In genomic region chr4:77075869-77076801, GRCh38 we compare ENCODE assay signal across 1 cellular context.
TF ChIP-seq lines count a peak whose summit lies in the region.

Gene CCNI, minus strand, starts transcription at chr4:77075989. Its CDS starts 9,627 bp downstream, at chr4:77066362.

TF ChIP-seq in K562, 482 proteins besides CTCF, POLR2A, EP300 and RAD21 (continued from another document and continues in another):
- no peak for TF ChIP-seq SRSF1 (IDR thresholded peaks at IDR 0.05; ENCODE audit: low read depth, low read length)
- peak in 1 of 3 experiments; percentile 13 for TF ChIP-seq YY1 (IDR thresholded peaks at IDR 0.05; ENCODE audit: borderline replicate concordance in 1 of 3, control insufficient read depth in 1 of 3, extremely low read depth in 1 of 3, insufficient read depth in 3 of 3, insufficient read length in 1 of 3, insufficient replicate concordance in 2 of 3, low read depth in 1 of 3, low read length in 2 of 3)
- peak; percentile 88 for TF ChIP-seq DIDO1 (tag; IDR thresholded peaks at IDR 0.05; ENCODE audit: low read depth)
- TF ChIP-seq CCNT2 (IDR thresholded peaks at IDR 0.05; ENCODE audit: borderline replicate concordance, extremely low read depth, insufficient read length, low read depth, low read length) = peak; percentile 70
- TF ChIP-seq EGR1 (conservative IDR thresholded peaks at IDR 0.05) = peak; percentile 100
- TF ChIP-seq U2AF1 (optimal IDR thresholded peaks at IDR 0.05; ENCODE audit: low read depth, low read length) = no peak
- TF ChIP-seq ZNF165 (CRISPR knock-in tag; IDR thresholded peaks at IDR 0.05; ENCODE audit: borderline replicate concordance) = no peak
- no peak for TF ChIP-seq SRF (CRISPR knock-in tag; IDR thresholded peaks at IDR 0.05)
- peak; percentile 84; the same call in 1 of the 2 replicates for TF ChIP-seq TRIM25 (IDR thresholded peaks at IDR 0.05; ENCODE audit: borderline replicate concordance)
- TF ChIP-seq ZNF586 (CRISPR knock-in tag; conservative IDR thresholded peaks at IDR 0.05) = no peak
- no peak for TF ChIP-seq GATAD2A (IDR thresholded peaks at IDR 0.05)
- no peak for TF ChIP-seq CHD1 (IDR thresholded peaks at IDR 0.05; ENCODE audit: low read length)
- TF ChIP-seq NR0B1 (IDR thresholded peaks at IDR 0.05; ENCODE audit: partially characterized antibody) = no peak
- no peak for TF ChIP-seq E4F1 (CRISPR knock-in tag; IDR thresholded peaks at IDR 0.05; ENCODE audit: borderline replicate concordance)
- TF ChIP-seq ETS2 (tag; IDR thresholded peaks at IDR 0.05; ENCODE audit: borderline replicate concordance, poor library complexity, severe bottlenecking) = no peak
- no peak for TF ChIP-seq ZNF584 (CRISPR knock-in tag; IDR thresholded peaks at IDR 0.05; ENCODE audit: low read depth)
- peak; percentile 21 to 97; a peak in 2 of 4 replicates for TF ChIP-seq MLLT1 (IDR thresholded peaks at IDR 0.05)
- no peak for TF ChIP-seq ZNF79 (CRISPR knock-in tag; IDR thresholded peaks at IDR 0.05; ENCODE audit: low read depth)
- TF ChIP-seq SRSF9 (IDR thresholded peaks at IDR 0.05; ENCODE audit: borderline replicate concordance, low read depth, low read length) = no peak
- TF ChIP-seq E2F1 (CRISPR knock-in tag; IDR thresholded peaks at IDR 0.05) = peak; percentile 65; the same call in 1 of the 2 replicates
- peak; percentile 85 for TF ChIP-seq GTF2A2 (tag; IDR thresholded peaks at IDR 0.05)
- no peak for TF ChIP-seq ZNF311 (CRISPR knock-in tag; IDR thresholded peaks at IDR 0.05)
- TF ChIP-seq ZNF232 (CRISPR knock-in tag; IDR thresholded peaks at IDR 0.05) = 0 out of 2 replicates have a peak, but pooled peaks have one; percentile 21
- TF ChIP-seq ELF4 (CRISPR knock-in tag; IDR thresholded peaks at IDR 0.05) = peak; percentile 74; the same call in 1 of the 2 replicates
- no peak for TF ChIP-seq ARHGAP35 (IDR thresholded peaks at IDR 0.05; ENCODE audit: partially characterized antibody)
- TF ChIP-seq BRD9 (IDR thresholded peaks at IDR 0.05; ENCODE audit: low read depth, partially characterized antibody) = peak; percentile 98
- no peak for TF ChIP-seq BMI1 (IDR thresholded peaks at IDR 0.05; ENCODE audit: low read length)
- TF ChIP-seq THAP12 (CRISPR knock-in tag; IDR thresholded peaks at IDR 0.05) = no peak
- TF ChIP-seq BCOR (IDR thresholded peaks at IDR 0.05) = peak; percentile 78
- TF ChIP-seq THRB (CRISPR knock-in tag; conservative IDR thresholded peaks at IDR 0.05) = peak; percentile 95
- TF ChIP-seq ZNF140 (CRISPR knock-in tag; IDR thresholded peaks at IDR 0.05) = no peak
- no peak for TF ChIP-seq E2F6 (IDR thresholded peaks at IDR 0.05; ENCODE audit: borderline replicate concordance in 1 of 2, extremely low read depth in 1 of 2, insufficient read depth in 1 of 2, insufficient read length in 1 of 2, low read depth in 1 of 2, low read length in 1 of 2, poor library complexity in 1 of 2, severe bottlenecking in 1 of 2)
- peak; percentile 98 for TF ChIP-seq XRCC5 (IDR thresholded peaks at IDR 0.05; ENCODE audit: low read depth, low read length)
- TF ChIP-seq CHAMP1 (IDR thresholded peaks at IDR 0.05) = peak; percentile 91
- no peak for TF ChIP-seq RERE (CRISPR knock-in tag; IDR thresholded peaks at IDR 0.05; ENCODE audit: borderline replicate concordance)
- TF ChIP-seq KDM1A (IDR thresholded peaks at IDR 0.05) = peak; percentile 71 to 87; a peak in 3 of 4 replicates
- no peak for TF ChIP-seq TSC22D4 (tag; IDR thresholded peaks at IDR 0.05)
- TF ChIP-seq ZNF780A (CRISPR knock-in tag; IDR thresholded peaks at IDR 0.05) = no peak
- no peak for TF ChIP-seq MCM3 (IDR thresholded peaks at IDR 0.05)
